In the genomic region with DNA sequence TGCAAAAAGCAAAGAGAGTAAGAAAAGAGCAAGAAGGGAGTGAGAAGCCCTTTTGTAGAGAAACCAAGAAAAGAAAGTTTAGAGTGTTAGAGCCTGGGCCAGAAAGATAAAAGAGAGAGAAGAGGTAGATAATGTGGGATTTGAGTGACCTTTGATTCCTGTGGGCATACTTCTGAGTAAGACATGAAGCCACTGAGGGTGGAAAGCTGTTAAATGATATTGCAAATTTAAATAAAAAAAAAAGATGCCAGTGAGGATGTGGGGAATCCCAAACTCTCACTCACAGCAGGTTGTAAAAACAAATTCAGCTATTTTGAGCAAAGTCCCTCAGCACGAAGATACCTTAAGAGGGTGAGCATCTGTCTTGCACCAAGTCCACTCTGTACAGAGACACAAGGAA, we compare ENCODE assay signal across 1 cellular context.
A peak's percentile ranks its signal among the peaks of the same experiment; 100 is the strongest.
TF ChIP-seq lines count a peak whose summit lies in the region.

No MANE protein-coding gene starts in this region.

TF ChIP-seq in K562, 482 proteins besides CTCF, POLR2A, EP300 and RAD21 (continued from another document):
- TF ChIP-seq, protein P1, sequence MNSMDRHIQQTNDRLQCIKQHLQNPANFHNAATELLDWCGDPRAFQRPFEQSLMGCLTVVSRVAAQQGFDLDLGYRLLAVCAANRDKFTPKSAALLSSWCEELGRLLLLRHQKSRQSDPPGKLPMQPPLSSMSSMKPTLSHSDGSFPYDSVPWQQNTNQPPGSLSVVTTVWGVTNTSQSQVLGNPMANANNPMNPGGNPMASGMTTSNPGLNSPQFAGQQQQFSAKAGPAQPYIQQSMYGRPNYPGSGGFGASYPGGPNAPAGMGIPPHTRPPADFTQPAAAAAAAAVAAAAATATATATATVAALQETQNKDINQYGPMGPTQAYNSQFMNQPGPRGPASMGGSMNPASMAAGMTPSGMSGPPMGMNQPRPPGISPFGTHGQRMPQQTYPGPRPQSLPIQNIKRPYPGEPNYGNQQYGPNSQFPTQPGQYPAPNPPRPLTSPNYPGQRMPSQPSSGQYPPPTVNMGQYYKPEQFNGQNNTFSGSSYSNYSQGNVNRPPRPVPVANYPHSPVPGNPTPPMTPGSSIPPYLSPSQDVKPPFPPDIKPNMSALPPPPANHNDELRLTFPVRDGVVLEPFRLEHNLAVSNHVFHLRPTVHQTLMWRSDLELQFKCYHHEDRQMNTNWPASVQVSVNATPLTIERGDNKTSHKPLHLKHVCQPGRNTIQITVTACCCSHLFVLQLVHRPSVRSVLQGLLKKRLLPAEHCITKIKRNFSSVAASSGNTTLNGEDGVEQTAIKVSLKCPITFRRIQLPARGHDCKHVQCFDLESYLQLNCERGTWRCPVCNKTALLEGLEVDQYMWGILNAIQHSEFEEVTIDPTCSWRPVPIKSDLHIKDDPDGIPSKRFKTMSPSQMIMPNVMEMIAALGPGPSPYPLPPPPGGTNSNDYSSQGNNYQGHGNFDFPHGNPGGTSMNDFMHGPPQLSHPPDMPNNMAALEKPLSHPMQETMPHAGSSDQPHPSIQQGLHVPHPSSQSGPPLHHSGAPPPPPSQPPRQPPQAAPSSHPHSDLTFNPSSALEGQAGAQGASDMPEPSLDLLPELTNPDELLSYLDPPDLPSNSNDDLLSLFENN (IDR thresholded peaks at IDR 0.05; ENCODE audit: low read depth in 2 of 2, low read length in 2 of 2), result no peak
- TF ChIP-seq SP2 (IDR thresholded peaks at IDR 0.05; ENCODE audit: extremely low read depth, low read depth, low read length, poor library complexity, severe bottlenecking) (no peak), TBL1XR1 (IDR thresholded peaks at IDR 0.05; ENCODE audit: low read length in 2 of 2) (no peak), ZC3H11A (IDR thresholded peaks at IDR 0.05; ENCODE audit: low read depth, low read length) (no peak), TCF3 (CRISPR knock-in tag; IDR thresholded peaks at IDR 0.05) (peak; percentile 89), POLR2G (IDR thresholded peaks at IDR 0.05; ENCODE audit: low read depth, low read length) (no peak), SIN3A (IDR thresholded peaks at IDR 0.05; ENCODE audit: borderline replicate concordance in 2 of 2, control insufficient read depth in 1 of 2, low read depth in 2 of 2, low read length in 2 of 2) (no peak), POLR2AphosphoS2 (IDR thresholded peaks at IDR 0.05; ENCODE audit: low read length) (no peak), TARDBP (IDR thresholded peaks at IDR 0.05) (no peak), PHB (CRISPR knock-in tag; IDR thresholded peaks at IDR 0.05) (no peak), KDM5B (IDR thresholded peaks at IDR 0.05; ENCODE audit: insufficient replicate concordance, low read depth, low read length) (no peak), CAMTA2 (CRISPR knock-in tag; conservative IDR thresholded peaks at IDR 0.05) (no peak), ZNF717 (CRISPR knock-in tag; IDR thresholded peaks at IDR 0.05) (no peak), HSF4 (CRISPR knock-in tag; IDR thresholded peaks at IDR 0.05; ENCODE audit: borderline replicate concordance) (no peak), SRF (CRISPR knock-in tag; IDR thresholded peaks at IDR 0.05) (peak in 1 of 2 experiments; percentile 57; a peak in 1 of 4 replicates), SMAD1 (IDR thresholded peaks at IDR 0.05; ENCODE audit: low read depth, low read length, partially characterized antibody) (no peak), NFE2L1 (tag; IDR thresholded peaks at IDR 0.05; ENCODE audit: borderline replicate concordance, low read depth) (no peak), CHD4 (IDR thresholded peaks at IDR 0.05; ENCODE audit: insufficient read depth, insufficient replicate concordance, low read depth, low read length, poor library complexity, severe bottlenecking) (no peak), ZC3H4 (CRISPR knock-in tag; IDR thresholded peaks at IDR 0.05; ENCODE audit: borderline replicate concordance) (no peak), MEF2A (IDR thresholded peaks at IDR 0.05; ENCODE audit: control insufficient read depth, low read depth, low read length) (no peak), TCFL5 (CRISPR knock-in tag; conservative IDR thresholded peaks at IDR 0.05) (no peak)
- TF ChIP-seq, protein P2, sequence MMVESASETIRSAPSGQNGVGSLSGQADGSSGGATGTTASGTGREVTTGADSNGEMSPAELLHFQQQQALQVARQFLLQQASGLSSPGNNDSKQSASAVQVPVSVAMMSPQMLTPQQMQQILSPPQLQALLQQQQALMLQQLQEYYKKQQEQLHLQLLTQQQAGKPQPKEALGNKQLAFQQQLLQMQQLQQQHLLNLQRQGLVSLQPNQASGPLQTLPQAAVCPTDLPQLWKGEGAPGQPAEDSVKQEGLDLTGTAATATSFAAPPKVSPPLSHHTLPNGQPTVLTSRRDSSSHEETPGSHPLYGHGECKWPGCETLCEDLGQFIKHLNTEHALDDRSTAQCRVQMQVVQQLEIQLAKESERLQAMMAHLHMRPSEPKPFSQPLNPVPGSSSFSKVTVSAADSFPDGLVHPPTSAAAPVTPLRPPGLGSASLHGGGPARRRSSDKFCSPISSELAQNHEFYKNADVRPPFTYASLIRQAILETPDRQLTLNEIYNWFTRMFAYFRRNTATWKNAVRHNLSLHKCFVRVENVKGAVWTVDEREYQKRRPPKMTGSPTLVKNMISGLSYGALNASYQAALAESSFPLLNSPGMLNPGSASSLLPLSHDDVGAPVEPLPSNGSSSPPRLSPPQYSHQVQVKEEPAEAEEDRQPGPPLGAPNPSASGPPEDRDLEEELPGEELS (CRISPR knock-in tag; IDR thresholded peaks at IDR 0.05; ENCODE audit: borderline replicate concordance), result no peak
- TF ChIP-seq, protein P3, sequence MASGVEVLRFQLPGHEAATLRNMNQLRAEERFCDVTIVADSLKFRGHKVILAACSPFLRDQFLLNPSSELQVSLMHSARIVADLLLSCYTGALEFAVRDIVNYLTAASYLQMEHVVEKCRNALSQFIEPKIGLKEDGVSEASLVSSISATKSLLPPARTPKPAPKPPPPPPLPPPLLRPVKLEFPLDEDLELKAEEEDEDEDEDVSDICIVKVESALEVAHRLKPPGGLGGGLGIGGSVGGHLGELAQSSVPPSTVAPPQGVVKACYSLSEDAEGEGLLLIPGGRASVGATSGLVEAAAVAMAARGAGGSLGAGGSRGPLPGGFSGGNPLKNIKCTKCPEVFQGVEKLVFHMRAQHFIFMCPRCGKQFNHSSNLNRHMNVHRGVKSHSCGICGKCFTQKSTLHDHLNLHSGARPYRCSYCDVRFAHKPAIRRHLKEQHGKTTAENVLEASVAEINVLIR (CRISPR knock-in tag; IDR thresholded peaks at IDR 0.05), result 0 out of 2 replicates have a peak, but pooled peaks have one; percentile 8
